Comparison of ENCODE assay signal across 8 cellular contexts in genomic region chrX:130393451-130394074, GRCh38. TPM values are rescaled to one million over a fixed set of nuclear protein-coding genes. Genes with fewer than 3 reads are reported as not detected.
DNase-seq lines count a peak whose midpoint lies in the region; ATAC-seq, FAIRE-seq and TF ChIP-seq lines count a peak whose summit lies in the region.

No MANE protein-coding gene starts in this region.

- no peak overlapping the region for H3K23ac ChIP-seq in neuronal stem cell (ENCODE audit: low read depth, low read length, poor library complexity)

- H2BK12ac ChIP-seq in neuronal stem cell (ENCODE audit: low read length), result no peak overlapping the region

- no peak overlapping the region for H3K4me3 ChIP-seq in PC-3 (ENCODE audit: low read length)
- no peak overlapping the region for H3K4me3 ChIP-seq in endothelial cell of umbilical vein (replicated peaks in 1 of 3; ENCODE audit: insufficient read depth in 1 of 3, low read depth in 1 of 3, low read length in 3 of 3)
- H3K4me3 ChIP-seq in neuronal stem cell (ENCODE audit: low read length in 2 of 2), result no peak overlapping the region

- intact Hi-C loops in Calu3 (cut with micrococcal nuclease; ENCODE audit: unreplicated experiment), result loop anchor here (1.0 to 10.0 kb wide), 2 partner anchors 141 to 523 kb away; no protein-coding TSS in a partner anchor
- intact Hi-C loops in PC-3 (cut with micrococcal nuclease), result loop anchor here (1.0 to 10.0 kb wide), 4 partner anchors 144 to 524 kb away; no protein-coding TSS in a partner anchor
- intact Hi-C loops in endothelial cell of umbilical vein (cut with micrococcal nuclease), result loop anchor here (1.0 kb wide), 1 partner anchor 524 kb away; no protein-coding TSS in a partner anchor

- H3K27me3 ChIP-seq in PC-3 (ENCODE audit: low read length), result no peaks in the 10 kb centered on the region
- H3K27me3 ChIP-seq in endothelial cell of umbilical vein (ENCODE audit: control insufficient read depth in 2 of 2, insufficient read depth in 2 of 2, low read length in 2 of 2), result peaks cover 0 to 5% of the 10 kb centered on the region in 2 experiments
- H3K27me3 ChIP-seq in neuronal stem cell (ENCODE audit: control insufficient read depth in 3 of 3, insufficient read depth in 3 of 3, low read depth in 1 of 3, low read length in 3 of 3), result peaks cover 0 to 22% (median 0%) of the 10 kb centered on the region in 3 experiments

- H2BK5ac ChIP-seq in neuronal stem cell (ENCODE audit: low read length), result no peak overlapping the region

- DNase-seq in Calu3 (peak; percentile 51), HK-2 (ENCODE audit: unreplicated experiment) (peak; percentile 36), PC-3 (peak; percentile 74), endothelial cell of umbilical vein (ENCODE audit: low read depth, low spot score) (peak; percentile 50), mucosa of gallbladder (ENCODE audit: low spot score) (peak; percentile 23), neuronal stem cell (ENCODE audit: low spot score) (no peak)
- DNase-seq in effector CD4-positive, alpha-beta T cell, result no peak

- H3K9me2 ChIP-seq in PC-3 (replicated peaks; ENCODE audit: low read length), result no peaks in the 10 kb centered on the region

- H3K4me2 ChIP-seq in PC-3 (ENCODE audit: low read length) (no peak overlapping the region), endothelial cell of umbilical vein (ENCODE audit: insufficient read depth, low read length) (no peak overlapping the region), neuronal stem cell (ENCODE audit: insufficient read depth, low read length, poor library complexity, severe bottlenecking) (no peak overlapping the region)

- no peaks in the 10 kb centered on the region for H3K9me1 ChIP-seq in endothelial cell of umbilical vein (replicated peaks; ENCODE audit: control insufficient read depth, extremely low read depth, insufficient read depth, low read length)

- dilution Hi-C loops in endothelial cell of umbilical vein (cut with MboI; ENCODE audit: extremely low pct_ligation_motif_present, low sequenced_read_pairs), result no loop called here

- H3F3A ChIP-seq in PC-3 (ENCODE audit: low read length, unreplicated experiment), result no peaks in the 10 kb centered on the region

- H2AK5ac ChIP-seq in neuronal stem cell (ENCODE audit: low read depth, low read length), result no peak overlapping the region

- WGBS in neuronal stem cell (ENCODE audit: extremely low coverage in 2 of 2, insufficient read length in 2 of 2, insufficient replicate concordance in 1 of 2), 2 donors, result no CpG with 5 or more reads among the region's 5 CpGs

- H3K79me1 ChIP-seq in neuronal stem cell (ENCODE audit: low read depth, low read length), result no peaks in the 10 kb centered on the region

- H3K27ac Mint-ChIP-seq in Calu3 (ENCODE audit: unreplicated experiment), result no peak overlapping the region

- H3K79me2 ChIP-seq in PC-3 (ENCODE audit: low read length) (no peaks in the 10 kb centered on the region), endothelial cell of umbilical vein (ENCODE audit: control insufficient read depth, insufficient read depth, low read length) (no peaks in the 10 kb centered on the region)

- no peak overlapping the region for H4K8ac ChIP-seq in neuronal stem cell (ENCODE audit: low read depth, low read length)

- POLR2A ChIA-PET in PC-3 (lab: Charles Lee; ENCODE audit: unreplicated experiment) (no interaction called here), endothelial cell of umbilical vein (lab: Charles Lee) (no interaction called here)

- H4K91ac ChIP-seq in neuronal stem cell (ENCODE audit: low read depth, low read length, poor library complexity), result no peak overlapping the region

- H3K9me3 ChIP-seq in PC-3 (ENCODE audit: low read length), result no peaks in the 10 kb centered on the region
- H3K9me3 ChIP-seq in endothelial cell of umbilical vein (replicated peaks; ENCODE audit: control insufficient read depth, insufficient read depth, low read length), result no peaks in the 10 kb centered on the region
- H3K9me3 ChIP-seq in neuronal stem cell (replicated peaks in 1 of 2; ENCODE audit: control insufficient read depth in 2 of 2, insufficient read depth in 1 of 2, low read depth in 1 of 2, low read length in 2 of 2), result no peaks in the 10 kb centered on the region

- peaks cover 57% of the 10 kb centered on the region for H3K27me3 Mint-ChIP-seq in Calu3 (ENCODE audit: unreplicated experiment)

- H2AFZ ChIP-seq in PC-3 (ENCODE audit: low read length) (no peak overlapping the region), endothelial cell of umbilical vein (ENCODE audit: low read depth, low read length) (no peak overlapping the region), neuronal stem cell (ENCODE audit: low read length) (no peak overlapping the region)

- H3K14ac ChIP-seq in neuronal stem cell (ENCODE audit: low read length), result no peak overlapping the region

- H3K9ac ChIP-seq in PC-3 (ENCODE audit: low read length) (no peak overlapping the region), endothelial cell of umbilical vein (replicated peaks; ENCODE audit: extremely low read depth, insufficient read depth, low read length) (no peak overlapping the region), neuronal stem cell (ENCODE audit: low read depth, low read length, poor library complexity) (no peak overlapping the region)

- H3K36me3 ChIP-seq in PC-3 (ENCODE audit: low read depth, low read length) (no peaks in the 10 kb centered on the region), endothelial cell of umbilical vein (ENCODE audit: control insufficient read depth in 2 of 2, extremely low read depth in 1 of 2, insufficient read depth in 2 of 2, low read length in 2 of 2) (no peaks in the 10 kb centered on the region), neuronal stem cell (replicated peaks in 1 of 2; ENCODE audit: control insufficient read depth in 2 of 2, insufficient read depth in 2 of 2, low read length in 2 of 2) (no peaks in the 10 kb centered on the region)

- CTCF ChIA-PET in Calu3 (lab: Charles Lee), result interaction anchor here (0.9 to 2.0 kb wide), 4 partner anchors 8 to 523 kb away, joined by 3 to 26 read pairs (median 4); partner anchors contain the start of gene RBMX2
- CTCF ChIA-PET in PC-3 (lab: Charles Lee), result interaction anchor here (0.6 to 1.2 kb wide), 3 partner anchors 520 to 1997 kb away, joined by 3 to 12 read pairs (median 3); no protein-coding TSS in a partner anchor
- CTCF ChIA-PET in endothelial cell of umbilical vein (lab: Charles Lee), result interaction anchor here (0.6 to 4.9 kb wide), 6 partner anchors 9 to 523 kb away, joined by 3 to 41 read pairs (median 7); partner anchors contain the start of genes RBMX2 and SLC25A14

- H3K36me3 Mint-ChIP-seq in Calu3 (ENCODE audit: insufficient read depth, unreplicated experiment), result no peaks in the 10 kb centered on the region

- no peak overlapping the region for H3K18ac ChIP-seq in neuronal stem cell (ENCODE audit: low read length)

- no peaks in the 10 kb centered on the region for H3K9me3 Mint-ChIP-seq in Calu3 (ENCODE audit: low read depth, unreplicated experiment)

- H3K4me1 Mint-ChIP-seq in Calu3 (ENCODE audit: low read depth, unreplicated experiment), result no peaks in the 10 kb centered on the region

- no peak overlapping the region for H2BK120ac ChIP-seq in neuronal stem cell (ENCODE audit: low read depth, low read length)

- ATAC-seq in PC-3 (peak; percentile 84), HG03159 (IDR thresholded peaks at IDR 0.05; ENCODE audit: unreplicated experiment) (no peak)

- H3K27ac ChIP-seq in PC-3 (ENCODE audit: low read length), result no peak overlapping the region
- H3K27ac ChIP-seq in endothelial cell of umbilical vein (ENCODE audit: insufficient read depth, low read depth, low read length), result no peak overlapping the region
- H3K27ac ChIP-seq in neuronal stem cell (replicated peaks; ENCODE audit: low read length), result no peak overlapping the region

- H3K4me1 ChIP-seq in PC-3 (ENCODE audit: insufficient read depth, low read length) (no peaks in the 10 kb centered on the region), endothelial cell of umbilical vein (ENCODE audit: control insufficient read depth, extremely low read depth, insufficient read depth, low read length) (no peaks in the 10 kb centered on the region), neuronal stem cell (ENCODE audit: control insufficient read depth in 2 of 2, insufficient read depth in 1 of 2, low read depth in 1 of 2, low read length in 2 of 2) (no peaks in the 10 kb centered on the region)

- H4K20me1 ChIP-seq in PC-3 (ENCODE audit: low read length) (no peaks in the 10 kb centered on the region), endothelial cell of umbilical vein (replicated peaks; ENCODE audit: control insufficient read depth, extremely low read depth, insufficient read depth, low read length) (no peaks in the 10 kb centered on the region)

- FAIRE-seq in endothelial cell of umbilical vein (lab: Jason Lieb, UNC), result peak; percentile 78

- no peak for TF ChIP-seq POLR2A in endothelial cell of umbilical vein (IDR thresholded peaks at IDR 0.05; ENCODE audit: low read depth, low read length)

- no peak overlapping the region for H3K4me3 Mint-ChIP-seq in Calu3 (ENCODE audit: low read depth, unreplicated experiment)

- H3K4ac ChIP-seq in neuronal stem cell (ENCODE audit: low read length), result no peak overlapping the region

- BruUV-seq in Calu3 (replicated peaks; lab: Mats Ljungman, UMichigan) (no TSS peak), PC-3 (replicated peaks; lab: Mats Ljungman, UMichigan) (no TSS peak), endothelial cell of umbilical vein (replicated peaks; lab: Mats Ljungman, UMichigan) (no TSS peak)

- TF ChIP-seq CTCF in Calu3 (IDR thresholded peaks at IDR 0.05; ENCODE audit: unreplicated experiment), result peak; percentile 45
- peak; percentile 75 for TF ChIP-seq CTCF in PC-3 (conservative IDR thresholded peaks at IDR 0.05; ENCODE audit: low read depth, low read length)
- peak; percentile 45 to 63 for TF ChIP-seq CTCF in endothelial cell of umbilical vein (IDR thresholded peaks at IDR 0.05; ENCODE audit: extremely low read depth in 1 of 2, insufficient read depth in 1 of 2, low read depth in 1 of 2, low read length in 2 of 2)

- no peak overlapping the region for H2BK15ac ChIP-seq in neuronal stem cell (ENCODE audit: low read length)

RNA-seq across cellular contexts. Expression of gene GPR119, which starts 8.1 kb away (rescaled TPM):
- total RNA-seq in Calu3 (2022) (not detected in 2 replicates), PC-3 (2014; rRNA removed) (not detected in 2 replicates), endothelial cell of umbilical vein (not detected in 2 replicates), mucosa of gallbladder (not detected)
- polyA plus RNA-seq in endothelial cell of umbilical vein, result not detected in 2 replicates
- not detected in 2 replicates for polyA plus RNA-seq in endothelial cell of umbilical vein (2011; cell fraction: cytosol; rRNA removed)
- polyA plus RNA-seq in endothelial cell of umbilical vein (2011; cell fraction: nucleus; rRNA removed), result not detected in 2 replicates
- polyA plus RNA-seq in endothelial cell of umbilical vein (2012), result not detected in 2 replicates
- polyA minus RNA-seq in endothelial cell of umbilical vein, result not detected in 2 replicates
- not detected for polyA minus RNA-seq in endothelial cell of umbilical vein (2011; cell fraction: cytosol; rRNA and poly(A)+ RNA removed)
- polyA minus RNA-seq in endothelial cell of umbilical vein (2011; cell fraction: nucleus; rRNA and poly(A)+ RNA removed), result not detected in 2 replicates
- polyA plus RNA-seq in neuronal stem cell (2013, experiment 1 of 2), result not detected
- not detected for polyA plus RNA-seq in neuronal stem cell (2013, experiment 2 of 2)

RNA-seq across cellular contexts. Expression of gene RBMX2, which starts 8.2 kb away (rescaled TPM):
- total RNA-seq in Calu3 (2022) (31.3 and 33.1 TPM in 2 replicates), PC-3 (2014; rRNA removed) (26.7 and 31.6 TPM in 2 replicates), endothelial cell of umbilical vein (21.1 and 21.9 TPM in 2 replicates), mucosa of gallbladder (14.4 TPM)
- 6.9 and 10.6 TPM in 2 replicates for polyA plus RNA-seq in endothelial cell of umbilical vein
- polyA plus RNA-seq in endothelial cell of umbilical vein (2011; cell fraction: cytosol; rRNA removed), result 11.9 and 14.3 TPM in 2 replicates
- polyA plus RNA-seq in endothelial cell of umbilical vein (2011; cell fraction: nucleus; rRNA removed), result 8.4 and 11.3 TPM in 2 replicates
- polyA plus RNA-seq in endothelial cell of umbilical vein (2012), result 22.5 and 28.3 TPM in 2 replicates
- polyA minus RNA-seq in endothelial cell of umbilical vein, result 5.5 and 13.2 TPM in 2 replicates
- polyA minus RNA-seq in endothelial cell of umbilical vein (2011; cell fraction: cytosol; rRNA and poly(A)+ RNA removed), result 3.2 TPM
- 3.3 and 5.7 TPM in 2 replicates for polyA minus RNA-seq in endothelial cell of umbilical vein (2011; cell fraction: nucleus; rRNA and poly(A)+ RNA removed)
- polyA plus RNA-seq in neuronal stem cell (2013, experiment 1 of 2), result 55.2 TPM
- polyA plus RNA-seq in neuronal stem cell (2013, experiment 2 of 2), result 50.8 TPM

RNA-seq across cellular contexts. Expression of gene SLC25A14, which starts 53.8 kb away (rescaled TPM):
- total RNA-seq in Calu3 (2022) (12.1 and 15.4 TPM in 2 replicates), PC-3 (2014; rRNA removed) (12.5 and 20.4 TPM in 2 replicates), endothelial cell of umbilical vein (10.6 and 14.5 TPM in 2 replicates), mucosa of gallbladder (10.6 TPM)
- polyA plus RNA-seq in endothelial cell of umbilical vein, result 9.2 and 11.5 TPM in 2 replicates
- polyA plus RNA-seq in endothelial cell of umbilical vein (2011; cell fraction: cytosol; rRNA removed), result 7.8 and 8.9 TPM in 2 replicates
- polyA plus RNA-seq in endothelial cell of umbilical vein (2011; cell fraction: nucleus; rRNA removed), result 36.4 and 53.2 TPM in 2 replicates
- 13.9 and 18.3 TPM in 2 replicates for polyA plus RNA-seq in endothelial cell of umbilical vein (2012)
- polyA minus RNA-seq in endothelial cell of umbilical vein, result 9.7 and 20.5 TPM in 2 replicates
- 5.4 TPM for polyA minus RNA-seq in endothelial cell of umbilical vein (2011; cell fraction: cytosol; rRNA and poly(A)+ RNA removed)
- 10.7 and 16.2 TPM in 2 replicates for polyA minus RNA-seq in endothelial cell of umbilical vein (2011; cell fraction: nucleus; rRNA and poly(A)+ RNA removed)
- polyA plus RNA-seq in neuronal stem cell (2013, experiment 1 of 2), result 11.5 TPM
- 11.8 TPM for polyA plus RNA-seq in neuronal stem cell (2013, experiment 2 of 2)

Comparison
In these comparisons a context has a peak if more than half of its experiments do, and no peak if none do; other contexts are left out.
1. DNase-seq: peak in Calu3 (single experiment), HK-2 (single experiment), PC-3 (single experiment), endothelial cell of umbilical vein (single experiment) and mucosa of gallbladder (single experiment); none in effector CD4-positive, alpha-beta T cell (single experiment) and neuronal stem cell (single experiment).
2. Peak in every context shown above with its lines, with median percentiles within 50 percentile points of each other: CTCF ChIP-seq.